ENCODE assay signal across 21 cellular contexts in genomic region chr5:143198332-143198731, GRCh38.
"Had no signal": no experiment of that assay in that cellular context is flagged by ENCODE, and none has a peak within 500 bp of the region (broad histone marks: within the 10 kb centered on the region; RNA-seq: fewer than 3 reads in every experiment).

No MANE protein-coding gene starts in this region.

- H3K4me1 ChIP-seq: uterus had no signal

- H3K36me3 ChIP-seq: heart left ventricle, neutrophil, spleen, tibial artery, upper lobe of left lung, uterus had no signal

- DNase-seq: effector memory CD4-positive, alpha-beta T cell; foreskin melanocyte; heart left ventricle; hippocampal formation; left colon; left ventricle myocardium superior; mesendoderm; naive B cell; posterior cingulate gyrus; spleen; stimulated activated CD4-positive, alpha-beta T cell treated with anti-CD3 and anti-CD28 coated beads, Interleukin-15, amount 100 ng/mL, for 24 hours; stimulated activated CD4-positive, alpha-beta T cell treated with anti-CD3 and anti-CD28 coated beads, Interleukin-1b, Interleukin-23, amount 100 ng/mL, for 48 hours; stimulated activated CD4-positive, alpha-beta T cell treated with anti-CD3 and anti-CD28 coated beads, Interleukin-4, amount 100 ng/mL, for 24 hours; tibial artery; upper lobe of left lung; uterus had no signal

- ATAC-seq: esophagus mucosa; heart left ventricle; left colon; left ventricle myocardium superior; stimulated activated memory B cell treated with anti-CD40 and anti-IgM and Interleukin-4, amounts not matched to agents 10 μg/mL and 1 μg/mL and 100 μg/mL, for 72 hours had no signal

- H3K4me3 ChIP-seq: coronary artery, heart left ventricle, lung, spleen, tibial artery, upper lobe of left lung, uterus had no signal

- H3K27me3 ChIP-seq: heart left ventricle, neutrophil, spleen, tibial artery, upper lobe of left lung, uterus had no signal

- H3K27ac ChIP-seq: coronary artery, heart left ventricle, neutrophil, spleen, tibial artery, upper lobe of left lung, uterus had no signal

- H3K9me3 ChIP-seq: neutrophil, upper lobe of left lung, uterus had no signal
